24 cellular contexts compared by ENCODE assay signal in the genomic region with DNA sequence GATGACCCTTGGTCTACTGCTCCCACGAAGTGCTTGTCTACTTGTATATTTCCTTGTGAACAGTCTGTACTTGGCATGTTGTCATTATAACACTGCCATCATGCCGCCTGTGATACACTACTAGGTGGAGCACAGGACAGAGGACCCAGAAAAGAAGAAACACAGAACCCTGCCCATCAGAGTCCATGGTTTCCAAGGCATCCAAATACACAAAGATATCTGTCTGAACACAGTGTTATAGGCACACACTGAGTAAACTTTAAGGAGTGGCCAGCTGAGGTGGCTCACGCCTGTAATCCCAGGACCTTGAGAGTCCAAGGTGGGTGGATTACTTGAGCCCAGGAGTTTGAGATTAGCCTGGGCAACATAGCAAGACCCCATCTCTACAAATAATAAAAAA.
"Had no signal": no experiment of that assay in that cellular context is flagged by ENCODE, and none has a peak within 500 bp of the region (broad histone marks: within the 10 kb centered on the region; RNA-seq: fewer than 3 reads in every experiment).

No MANE protein-coding gene starts in this region.

- DNase-seq: activated CD4-positive, alpha-beta T cell treated with anti-CD3 and anti-CD28 coated beads for 4 hours; activated CD4-positive, alpha-beta T cell treated with anti-CD3 and anti-CD28 coated beads, Interleukin-2, amount 50 U/mL, for 48 hours; activated CD8-positive, alpha-beta memory T cell treated with anti-CD3 and anti-CD28 coated beads for 24 hours; activated effector memory CD4-positive, alpha-beta T cell treated with Interleukin-2 at 50 U/mL for 16 hours; activated naive CD4-positive, alpha-beta T cell treated with Interleukin-2 at 50 U/mL for 16 hours; anterior cingulate cortex; cortex of kidney; effector memory CD8-positive, alpha-beta T cell; erythroblast; gastrocnemius medialis; glutamatergic neuron; left cardiac atrium; naive thymus-derived CD4-positive, alpha-beta T cell; posterior cingulate gyrus; right lobe of liver; stimulated activated CD4-positive, alpha-beta T cell treated with anti-CD3 and anti-CD28 coated beads, Interleukin-12 subunit alpha, Interleukin-12 subunit beta, amount 100 ng/mL, for 4 hours; stimulated activated CD4-positive, alpha-beta T cell treated with anti-CD3 and anti-CD28 coated beads, Interleukin-4, amount 100 ng/mL, for 1 hour; T-helper 1 cell had no signal

- H3K27me3 ChIP-seq: cardiac muscle cell, gastrocnemius medialis, right lobe of liver had no signal

- ATAC-seq: effector memory CD8-positive, alpha-beta T cell; gastrocnemius medialis; left cardiac atrium; naive thymus-derived CD4-positive, alpha-beta T cell had no signal

- H3K9me3 ChIP-seq: gastrocnemius medialis, right lobe of liver, thoracic aorta had no signal

- H3K36me3 ChIP-seq: cardiac muscle cell, gastrocnemius medialis, right lobe of liver had no signal

- H3K4me3 ChIP-seq: cardiac muscle cell, gastrocnemius medialis, right lobe of liver, thoracic aorta had no signal

- H3K4me1 ChIP-seq: gastrocnemius medialis had no signal

- H3K27ac Mint-ChIP-seq: activated naive CD8-positive, alpha-beta T cell; effector memory CD8-positive, alpha-beta T cell; mesothelial cell of epicardium; naive thymus-derived CD4-positive, alpha-beta T cell; stimulated activated naive CD8-positive, alpha-beta T cell treated with anti-CD3 and anti-CD28 coated beads, Interleukin-15, Interleukin-2, amounts not matched to agents 100 ng/mL and 50 ng/mL, for 24 hours; T-helper 2 cell treated with Interferon-gamma antibody and Interleukin-4, amounts not matched to agents 5 μg/mL and 100 μg/mL, for 36 hours had no signal

- H3K9me3 Mint-ChIP-seq: effector memory CD8-positive, alpha-beta T cell; stimulated activated naive CD8-positive, alpha-beta T cell treated with anti-CD3 and anti-CD28 coated beads, Interleukin-15, Interleukin-2, amounts not matched to agents 100 ng/mL and 50 ng/mL, for 24 hours; T-helper 2 cell treated with Interferon-gamma antibody and Interleukin-4, amounts not matched to agents 5 μg/mL and 100 μg/mL, for 36 hours had no signal

- H3K4me3 Mint-ChIP-seq: activated naive CD8-positive, alpha-beta T cell; effector memory CD8-positive, alpha-beta T cell; mesothelial cell of epicardium; naive thymus-derived CD4-positive, alpha-beta T cell; stimulated activated naive CD8-positive, alpha-beta T cell treated with anti-CD3 and anti-CD28 coated beads, Interleukin-15, Interleukin-2, amounts not matched to agents 100 ng/mL and 50 ng/mL, for 24 hours; T-helper 2 cell treated with Interferon-gamma antibody and Interleukin-4, amounts not matched to agents 5 μg/mL and 100 μg/mL, for 36 hours had no signal

- H3K27me3 Mint-ChIP-seq: activated naive CD8-positive, alpha-beta T cell; stimulated activated naive CD8-positive, alpha-beta T cell treated with anti-CD3 and anti-CD28 coated beads, Interleukin-15, Interleukin-2, amounts not matched to agents 100 ng/mL and 50 ng/mL, for 24 hours had no signal

- H3K36me3 Mint-ChIP-seq: activated naive CD8-positive, alpha-beta T cell had no signal

- H3K27ac ChIP-seq: cardiac muscle cell, gastrocnemius medialis, right lobe of liver, thoracic aorta had no signal
